Comparison of ENCODE assay signal across 21 cellular contexts in the genomic region with DNA sequence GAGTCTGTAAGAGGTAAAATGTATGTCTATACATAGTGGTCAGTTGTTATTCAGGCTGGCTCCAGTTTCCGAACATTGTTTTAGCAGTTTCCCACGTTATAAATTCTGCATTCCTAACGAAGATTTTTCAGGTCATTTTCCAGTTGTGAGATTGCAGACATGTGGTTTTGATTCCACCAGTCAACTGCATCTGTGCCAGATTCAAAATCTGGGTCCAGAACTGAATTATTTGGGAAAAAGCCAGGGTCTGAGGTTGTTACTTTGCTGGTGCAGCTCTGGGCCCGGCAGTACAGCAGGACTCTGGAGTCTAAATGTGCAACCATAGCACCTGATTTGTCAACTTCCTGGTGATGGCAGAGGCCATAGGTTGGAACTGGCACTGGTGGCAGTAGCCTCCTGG.
"Had no signal": no experiment of that assay in that cellular context is flagged by ENCODE, and none has a peak within 500 bp of the region (broad histone marks: within the 10 kb centered on the region; RNA-seq: fewer than 3 reads in every experiment).

No MANE protein-coding gene starts in this region.

- H3K4me3 Mint-ChIP-seq: naive B cell; nephron progenitor cell; stimulated activated memory B cell treated with anti-CD40 and anti-IgM and Interleukin-4, amounts not matched to agents 10 μg/mL and 1 μg/mL and 100 μg/mL, for 72 hours; stimulated activated naive CD8-positive, alpha-beta T cell treated with anti-CD3 and anti-CD28 coated beads, Interleukin-15, Interleukin-2, amounts not matched to agents 100 ng/mL and 50 ng/mL, for 24 hours had no signal

- H3K27me3 ChIP-seq: gastrocnemius medialis, spleen, transverse colon had no signal

- H3K27ac Mint-ChIP-seq: naive B cell; nephron progenitor cell; stimulated activated memory B cell treated with anti-CD40 and anti-IgM and Interleukin-4, amounts not matched to agents 10 μg/mL and 1 μg/mL and 100 μg/mL, for 72 hours; stimulated activated naive CD8-positive, alpha-beta T cell treated with anti-CD3 and anti-CD28 coated beads, Interleukin-15, Interleukin-2, amounts not matched to agents 100 ng/mL and 50 ng/mL, for 24 hours had no signal

- H2AFZ ChIP-seq: parathyroid adenoma had no signal

- H3K4me3 ChIP-seq: gastrocnemius medialis, heart right ventricle, psoas muscle, spleen, thoracic aorta, transverse colon had no signal

- DNase-seq: effector memory CD4-positive, alpha-beta T cell; gastrocnemius medialis; heart right ventricle; hypothalamus; kidney glomerular epithelial cell; mesendoderm; naive B cell; nephron progenitor cell; psoas muscle; retina; spleen; stimulated activated CD4-positive, alpha-beta T cell treated with anti-CD3 and anti-CD28 coated beads, Interleukin-15, amount 100 ng/mL, for 24 hours; stimulated activated CD4-positive, alpha-beta T cell treated with anti-CD3 and anti-CD28 coated beads, Interleukin-1b, Interleukin-23, amount 100 ng/mL, for 48 hours; stimulated activated CD4-positive, alpha-beta T cell treated with anti-CD3 and anti-CD28 coated beads, Interleukin-4, amount 100 ng/mL, for 24 hours; transverse colon had no signal

- H3K9ac ChIP-seq: parathyroid adenoma had no signal

- H3K79me2 ChIP-seq: parathyroid adenoma had no signal

- ATAC-seq: esophagus mucosa; gastrocnemius medialis; heart right ventricle; psoas muscle; sciatic nerve; stimulated activated memory B cell treated with anti-CD40 and anti-IgM and Interleukin-4, amounts not matched to agents 10 μg/mL and 1 μg/mL and 100 μg/mL, for 72 hours had no signal

- H3K27ac ChIP-seq: gastrocnemius medialis, heart right ventricle, parathyroid adenoma, psoas muscle, spleen, thoracic aorta, transverse colon had no signal

- H3K36me3 ChIP-seq: gastrocnemius medialis, heart right ventricle, spleen, thoracic aorta, transverse colon had no signal

- H3K4me1 ChIP-seq: gastrocnemius medialis, heart right ventricle, parathyroid adenoma, psoas muscle, spleen, transverse colon had no signal

- H3K4me1 Mint-ChIP-seq: naive B cell; stimulated activated memory B cell treated with anti-CD40 and anti-IgM and Interleukin-4, amounts not matched to agents 10 μg/mL and 1 μg/mL and 100 μg/mL, for 72 hours had no signal

- H3K36me3 Mint-ChIP-seq: naive B cell; stimulated activated memory B cell treated with anti-CD40 and anti-IgM and Interleukin-4, amounts not matched to agents 10 μg/mL and 1 μg/mL and 100 μg/mL, for 72 hours had no signal

- H3K9me3 ChIP-seq: gastrocnemius medialis, heart right ventricle, psoas muscle, spleen, thoracic aorta, transverse colon had no signal

- H3K9me3 Mint-ChIP-seq: nephron progenitor cell; stimulated activated memory B cell treated with anti-CD40 and anti-IgM and Interleukin-4, amounts not matched to agents 10 μg/mL and 1 μg/mL and 100 μg/mL, for 72 hours; stimulated activated naive CD8-positive, alpha-beta T cell treated with anti-CD3 and anti-CD28 coated beads, Interleukin-15, Interleukin-2, amounts not matched to agents 100 ng/mL and 50 ng/mL, for 24 hours had no signal
